1 cellular context compared by ENCODE assay signal in genomic region chr11:18323881-18324280, GRCh38.
TF ChIP-seq lines count a peak whose summit lies in the region.

No MANE protein-coding gene starts in this region.

TF ChIP-seq in K562, 482 proteins besides CTCF, POLR2A, EP300 and RAD21:
- TF ChIP-seq ZKSCAN8 (CRISPR knock-in tag; IDR thresholded peaks at IDR 0.05) (0 out of 2 replicates have a peak, but pooled peaks have one; percentile 11), HMBOX1 (IDR thresholded peaks at IDR 0.05) (0 out of 2 replicates have a peak, but pooled peaks have one; percentile 2), AFF4 (CRISPR knock-in tag; IDR thresholded peaks at IDR 0.05) (0 out of 2 replicates have a peak, but pooled peaks have one; percentile 13), SUPT5H (IDR thresholded peaks at IDR 0.05) (0 out of 2 replicates have a peak, but pooled peaks have one; percentile 39), ZFX (CRISPR knock-in tag; IDR thresholded peaks at IDR 0.05) (peak; percentile 38; the same call in 1 of the 2 replicates)
